Comparison of ENCODE assay signal across 7 cellular contexts in the genomic region with DNA sequence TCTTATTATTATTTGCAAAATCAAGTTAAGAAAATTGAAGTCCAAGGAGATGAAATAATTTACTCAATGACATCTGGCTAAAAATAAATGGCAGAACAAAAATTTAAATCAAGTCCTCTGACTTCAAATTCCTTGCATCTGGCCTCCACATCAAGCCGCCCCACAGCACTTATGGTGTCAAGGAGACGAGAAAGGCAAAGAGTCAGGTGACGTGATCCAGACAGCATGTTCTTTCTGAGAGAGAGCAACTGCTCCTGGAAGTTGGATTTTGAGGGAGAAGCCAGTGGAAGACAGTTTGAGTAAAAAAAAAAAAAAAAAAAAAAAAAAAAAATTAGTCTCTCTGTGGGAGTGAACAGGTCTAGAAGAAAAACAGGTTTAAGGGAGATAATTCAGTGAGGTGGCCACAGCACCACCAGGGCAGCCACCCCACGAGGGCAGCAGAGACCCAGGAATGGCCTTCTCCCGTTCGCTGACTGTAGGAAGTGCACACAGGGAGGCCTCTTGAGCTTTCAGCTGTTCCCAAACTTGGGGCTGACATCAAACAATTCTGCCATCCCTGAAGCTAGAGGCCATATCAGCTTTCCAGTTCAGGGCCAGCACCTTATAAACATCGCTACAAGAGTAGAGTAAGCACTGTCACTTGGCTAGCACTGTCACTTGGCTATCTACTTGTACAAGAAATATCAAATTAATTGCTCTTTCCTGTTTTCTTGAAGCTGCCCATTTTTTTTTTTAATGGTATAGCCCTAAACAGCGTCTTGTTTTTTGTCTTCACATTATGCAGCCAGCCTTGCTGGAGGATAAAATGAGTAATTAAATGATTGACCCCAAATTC. TPM values are rescaled to one million over a fixed set of nuclear protein-coding genes. Genes with fewer than 3 reads are reported as not detected.
A peak's percentile ranks its signal among the peaks of the same experiment; 100 is the strongest.
DNase-seq lines count a peak whose midpoint lies in the region; ATAC-seq and TF ChIP-seq lines count a peak whose summit lies in the region.

No MANE protein-coding gene starts in this region.

- peak; percentile 20 for DNase-seq in MM.1S
- DNase-seq in SKM-1 treated with dmso at 0.1 percent for 144 hours (lab: John Stamatoyannopoulos, UW; ENCODE audit: unreplicated experiment) = peak; percentile 69
- peak in 49 of 58 donors; percentile 13 to 83 (median 58) for DNase-seq in anterior cingulate cortex (lab: John Stamatoyannopoulos, UW)
- DNase-seq in left ventricle myocardium superior = peak; percentile 85

- peak; percentile 95 for ATAC-seq in left ventricle myocardium superior
- no peak for ATAC-seq in HG03439 (IDR thresholded peaks at IDR 0.05; ENCODE audit: unreplicated experiment)

- H3F3A ChIP-seq in MM.1S (ENCODE audit: insufficient read depth, low read length) = no peaks in the 10 kb centered on the region

- H3K27me3 ChIP-seq in MM.1S (replicated peaks; ENCODE audit: insufficient read depth, low read length) (peaks cover 33% of the 10 kb centered on the region), rectal smooth muscle tissue (ENCODE audit: control insufficient read depth, insufficient read depth, low read length) (no peaks in the 10 kb centered on the region)

- intact Hi-C loops in left ventricle myocardium superior (cut with micrococcal nuclease) = loop anchor here (10.0 kb wide), 1 partner anchor 283 kb away; no protein-coding TSS in a partner anchor

- no peaks in the 10 kb centered on the region for H4K20me1 ChIP-seq in MM.1S (ENCODE audit: insufficient read depth, low read length)

- H2AFZ ChIP-seq in MM.1S (ENCODE audit: low read length) = no peak overlapping the region

- no peaks in the 10 kb centered on the region for H3K36me3 ChIP-seq in MM.1S (replicated peaks; ENCODE audit: insufficient read depth, low read length)
- H3K36me3 ChIP-seq in rectal smooth muscle tissue (ENCODE audit: control insufficient read depth, insufficient read depth, low read length) = no peaks in the 10 kb centered on the region

- no peak overlapping the region for H3K27ac ChIP-seq in MM.1S (ENCODE audit: low read length)
- H3K27ac ChIP-seq in rectal smooth muscle tissue (ENCODE audit: low read depth, low read length) = peak overlapping the region; percentile 24

- H3K9ac ChIP-seq in MM.1S (ENCODE audit: low read length) (no peak overlapping the region), rectal smooth muscle tissue (ENCODE audit: low read length) (no peak overlapping the region)

- no peaks in the 10 kb centered on the region for H3K9me3 ChIP-seq in MM.1S (replicated peaks; ENCODE audit: insufficient read depth, low read length)

- H3K4me3 ChIP-seq in MM.1S (ENCODE audit: low read length) = no peak overlapping the region
- H3K4me3 ChIP-seq in rectal smooth muscle tissue (ENCODE audit: low read length) = no peak overlapping the region

- H3K9me2 ChIP-seq in MM.1S (replicated peaks; ENCODE audit: insufficient read depth, low read length) = no peaks in the 10 kb centered on the region

- TF ChIP-seq CTCF in GM12873 (IDR thresholded peaks at IDR 0.05; ENCODE audit: insufficient read depth, low read depth, low read length, missing control alignments) (peak; percentile 88), MM.1S (IDR thresholded peaks at IDR 0.05; ENCODE audit: low read length) (peak; percentile 33)

- no peak overlapping the region for H3K4me2 ChIP-seq in MM.1S (ENCODE audit: low read depth, low read length)

- H3K79me2 ChIP-seq in MM.1S (ENCODE audit: low read length) = no peaks in the 10 kb centered on the region

- H3K4me1 ChIP-seq in MM.1S (ENCODE audit: low read length) (peaks cover 8% of the 10 kb centered on the region), rectal smooth muscle tissue (ENCODE audit: control insufficient read depth, insufficient read depth, low read length) (no peaks in the 10 kb centered on the region)

RNA-seq across cellular contexts. Expression of a gene that starts 7.8 kb away (rescaled TPM):
- total RNA-seq in left ventricle myocardium superior = 8.0 TPM

RNA-seq across cellular contexts. Expression of a gene that starts 21.8 kb away (rescaled TPM):
- 4.1 TPM for total RNA-seq in left ventricle myocardium superior

RNA-seq across cellular contexts. Expression of a gene that starts 21.8 kb away (rescaled TPM):
- 0.64 TPM for total RNA-seq in left ventricle myocardium superior

RNA-seq across cellular contexts. Expression of a gene that starts 32.3 kb away (rescaled TPM):
- 714 TPM for total RNA-seq in left ventricle myocardium superior

RNA-seq across cellular contexts. Expression of a gene that starts 32.5 kb away (rescaled TPM):
- total RNA-seq in left ventricle myocardium superior = 27.3 TPM

Comparison
In these comparisons a context has a peak if more than half of its experiments do, and no peak if none do; other contexts are left out.
1. DNase-seq: peak in every context shown above with its lines; median percentile 85 in left ventricle myocardium superior; 69 in SKM-1 treated with dmso at 0.1 percent for 144 hours; 58 in anterior cingulate cortex; 20 in MM.1S.